In genomic region chr5:129031886-129032683, GRCh38 we compare ENCODE assay signal across 28 cellular contexts.
"Had no signal": no experiment of that assay in that cellular context is flagged by ENCODE, and none has a peak within 500 bp of the region (broad histone marks: within the 10 kb centered on the region; RNA-seq: fewer than 3 reads in every experiment).

No MANE protein-coding gene starts in this region.

- H3K4me3 ChIP-seq: neural progenitor cell, ovary, psoas muscle, skin epidermis, smooth muscle cell, spleen, suprapubic skin, testis, tibial artery, transverse colon, upper lobe of right lung, uterus had no signal

- H3K27ac ChIP-seq: neural progenitor cell, ovary, parathyroid adenoma, psoas muscle, skin epidermis, spleen, suprapubic skin, testis, tibial artery, transverse colon, upper lobe of right lung, uterus had no signal

- H3K27me3 ChIP-seq: neural progenitor cell, ovary, spleen, suprapubic skin, testis, tibial artery, transverse colon, upper lobe of right lung, uterus had no signal

- H3K4me1 ChIP-seq: neural progenitor cell, parathyroid adenoma, psoas muscle, spleen, suprapubic skin, testis, tibial artery, transverse colon, upper lobe of right lung, uterus had no signal

- H3K36me3 ChIP-seq: neural progenitor cell, ovary, spleen, suprapubic skin, tibial artery, transverse colon, upper lobe of right lung, uterus had no signal

- H3K9ac ChIP-seq: neural progenitor cell, parathyroid adenoma had no signal

- ATAC-seq: natural killer cell; psoas muscle; right cardiac atrium; sciatic nerve; stimulated activated memory B cell treated with anti-CD40 and anti-IgM and Interleukin-4, amounts not matched to agents 10 μg/mL and 1 μg/mL and 100 μg/mL, for 72 hours; stimulated activated naive CD8-positive, alpha-beta T cell treated with anti-CD3 and anti-CD28 coated beads, Interleukin-15, amount 100 ng/mL, for 72 hours; stimulated activated naive CD8-positive, alpha-beta T cell treated with anti-CD3 and anti-CD28 coated beads, Interleukin-15, Interleukin-2, amounts not matched to agents 100 U/mL and 50 U/mL, for 24 hours; upper lobe of right lung had no signal

- H3K9me3 ChIP-seq: ovary, psoas muscle, suprapubic skin, testis, tibial artery, transverse colon, upper lobe of right lung, uterus had no signal

- H2AFZ ChIP-seq: neural progenitor cell, parathyroid adenoma had no signal

- H3K79me2 ChIP-seq: parathyroid adenoma had no signal

- H3K4me2 ChIP-seq: neural progenitor cell, smooth muscle cell had no signal

- DNase-seq: natural killer cell; occipital lobe; ovary; posterior cingulate gyrus; psoas muscle; right cardiac atrium; spleen; stimulated activated CD4-positive, alpha-beta T cell treated with anti-CD3 and anti-CD28 coated beads, Interleukin-12 subunit alpha, Interleukin-12 subunit beta, amount 100 ng/mL, for 4 hours; stimulated activated CD4-positive, alpha-beta T cell treated with anti-CD3 and anti-CD28 coated beads, Interleukin-1b, Interleukin-23, amount 100 ng/mL, for 48 hours; stimulated activated CD4-positive, alpha-beta T cell treated with anti-CD3 and anti-CD28 coated beads, Interleukin-4, amount 100 ng/mL, for 1 hour; stimulated activated CD4-positive, alpha-beta T cell treated with anti-CD3 and anti-CD28 coated beads, Interleukin-4, amount 100 ng/mL, for 4 hours; stimulated activated CD8-positive, alpha-beta memory T cell treated with anti-CD3 and anti-CD28 coated beads, Interleukin-4, amount 100 ng/mL, for 48 hours; stimulated activated naive CD4-positive, alpha-beta T cell; stimulated activated naive CD8-positive, alpha-beta T cell treated with anti-CD3 and anti-CD28 coated beads, Interleukin-15, amount 100 ng/mL, for 72 hours; stimulated activated naive CD8-positive, alpha-beta T cell treated with anti-CD3 and anti-CD28 coated beads, Interleukin-15, Interleukin-2, amounts not matched to agents 100 U/mL and 50 U/mL, for 24 hours; substantia nigra; testis; tibial artery; transverse colon; upper lobe of right lung; uterus had no signal
